Comparison of ENCODE assay signal across 8 cellular contexts in genomic region chr9:96612105-96612965, GRCh38. TPM values are rescaled to one million over a fixed set of nuclear protein-coding genes. Genes with fewer than 3 reads are reported as not detected.
A peak's percentile ranks its signal among the peaks of the same experiment; 100 is the strongest.
DNase-seq lines count a peak whose midpoint lies in the region; ATAC-seq and TF ChIP-seq lines count a peak whose summit lies in the region.

No MANE protein-coding gene starts in this region.

- H3K4me3 Mint-ChIP-seq in HFFc6 (peak overlapping the region; percentile 87), glutamatergic neuron (ENCODE audit: unreplicated experiment) (no peak overlapping the region)

- H3K4me1 Mint-ChIP-seq in HFFc6 (ENCODE audit: low read depth), result peaks cover 58% of the 10 kb centered on the region
- H3K4me1 Mint-ChIP-seq in glutamatergic neuron (ENCODE audit: low read depth, unreplicated experiment), result peaks cover 4% of the 10 kb centered on the region

- H3K36me3 Mint-ChIP-seq in HFFc6 (ENCODE audit: low read depth), result no peaks in the 10 kb centered on the region
- no peaks in the 10 kb centered on the region for H3K36me3 Mint-ChIP-seq in glutamatergic neuron (ENCODE audit: unreplicated experiment)

- H3K27ac Mint-ChIP-seq in HFFc6 (peak overlapping the region; percentile 96), glutamatergic neuron (ENCODE audit: unreplicated experiment) (peak overlapping the region; percentile 36)

- peak overlapping the region; percentile 42 for H3K4me3 ChIP-seq in psoas muscle

- H3K4me1 ChIP-seq in psoas muscle, result peaks cover 20% of the 10 kb centered on the region

- no peaks in the 10 kb centered on the region for H3K9me3 ChIP-seq in psoas muscle

- DNase-seq in HFFc6, result peak; percentile 93
- peak; percentile 18 for DNase-seq in glutamatergic neuron
- DNase-seq in psoas muscle, result peak; percentile 74 to 78
- DNase-seq in cortex of kidney (lab: John Stamatoyannopoulos, UW), result no peak
- no peak for DNase-seq in SIG-M5 treated with dmso at 0.1 percent for 504 hours (lab: John Stamatoyannopoulos, UW; ENCODE audit: unreplicated experiment)
- DNase-seq in stimulated activated CD4-positive, alpha-beta T cell treated with anti-CD3 and anti-CD28 coated beads, Interleukin-4, amount 100 ng/mL, for 4 hours, result no peak
- no peak for DNase-seq in KBM-7

- H3K27me3 Mint-ChIP-seq in HFFc6 (ENCODE audit: insufficient read depth), result no peaks in the 10 kb centered on the region
- H3K27me3 Mint-ChIP-seq in glutamatergic neuron (ENCODE audit: unreplicated experiment), result no peaks in the 10 kb centered on the region

- H3K9me3 Mint-ChIP-seq in HFFc6, result no peaks in the 10 kb centered on the region
- no peaks in the 10 kb centered on the region for H3K9me3 Mint-ChIP-seq in glutamatergic neuron (ENCODE audit: unreplicated experiment)

- TF ChIP-seq CTCF in HFFc6 (IDR thresholded peaks at IDR 0.05) (no peak), glutamatergic neuron (IDR thresholded peaks at IDR 0.05; ENCODE audit: partially characterized antibody, unreplicated experiment) (no peak), psoas muscle (IDR thresholded peaks at IDR 0.05) (no peak)

- H3K36me3 ChIP-seq in psoas muscle (ENCODE audit: insufficient read depth in 1 of 2, low read depth in 1 of 2), result no peaks in the 10 kb centered on the region

- WGBS in psoas muscle, 3 donors, result 33 to 44% (median 36%) methylated on average over 12 of the region's 12 CpGs

- peak; percentile 96 for ATAC-seq in SK-N-SH treated with all-trans-retinoic acid at 6 μM for 48 hours
- ATAC-seq in psoas muscle, result peak; percentile 90 to 98 (median 96)

- H3K27ac ChIP-seq in psoas muscle, result peak overlapping the region; percentile 72

- no peaks in the 10 kb centered on the region for H3K27me3 ChIP-seq in psoas muscle (ENCODE audit: insufficient read depth in 3 of 3, low read length in 2 of 3)

- in situ Hi-C loops in KBM-7 (cut with MboI; ENCODE audit: low pct_unique_long_range_greater_than_20kb, low sequenced_read_pairs), result no loop called here

- intact Hi-C loops in psoas muscle (cut with DNase I), result no loop called here

TF ChIP-seq in SK-N-SH treated with all-trans-retinoic acid at 6 μM for 48 hours, 23 proteins besides CTCF, POLR2A, EP300 and RAD21:
- TF ChIP-seq ESRRG (CRISPR knock-in tag; IDR thresholded peaks at IDR 0.05) (no peak), ZC3H10 (CRISPR knock-in tag; IDR thresholded peaks at IDR 0.05) (no peak), ZFP3 (CRISPR knock-in tag; IDR thresholded peaks at IDR 0.05) (peak; percentile 47; the same call in 1 of the 2 replicates), CSDC2 (CRISPR knock-in tag; IDR thresholded peaks at IDR 0.05) (no peak), TOX (CRISPR knock-in tag; IDR thresholded peaks at IDR 0.05; ENCODE audit: borderline replicate concordance) (no peak), TCF4 (CRISPR knock-in tag; IDR thresholded peaks at IDR 0.05; ENCODE audit: borderline replicate concordance) (no peak)
- TF ChIP-seq, protein P1, sequence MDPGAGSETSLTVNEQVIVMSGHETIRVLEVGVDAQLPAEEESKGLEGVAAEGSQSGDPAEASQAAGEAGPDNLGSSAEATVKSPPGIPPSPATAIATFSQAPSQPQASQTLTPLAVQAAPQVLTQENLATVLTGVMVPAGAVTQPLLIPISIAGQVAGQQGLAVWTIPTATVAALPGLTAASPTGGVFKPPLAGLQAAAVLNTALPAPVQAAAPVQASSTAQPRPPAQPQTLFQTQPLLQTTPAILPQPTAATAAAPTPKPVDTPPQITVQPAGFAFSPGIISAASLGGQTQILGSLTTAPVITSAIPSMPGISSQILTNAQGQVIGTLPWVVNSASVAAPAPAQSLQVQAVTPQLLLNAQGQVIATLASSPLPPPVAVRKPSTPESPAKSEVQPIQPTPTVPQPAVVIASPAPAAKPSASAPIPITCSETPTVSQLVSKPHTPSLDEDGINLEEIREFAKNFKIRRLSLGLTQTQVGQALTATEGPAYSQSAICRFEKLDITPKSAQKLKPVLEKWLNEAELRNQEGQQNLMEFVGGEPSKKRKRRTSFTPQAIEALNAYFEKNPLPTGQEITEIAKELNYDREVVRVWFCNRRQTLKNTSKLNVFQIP (CRISPR knock-in tag; IDR thresholded peaks at IDR 0.05; ENCODE audit: borderline replicate concordance, low read depth), result no peak

RNA-seq across cellular contexts. Expression of gene CDC14B, which starts 7.3 kb away (rescaled TPM):
- total RNA-seq in HFFc6 (2021; fragmentation: NEBNext Ultra II Directional; extraction: Animal tissue kit (Norgen Biotek cat#: 25700)), result 10 to 100 TPM; 10.7 to 14.9 (median 12.1) TPM
- 9.2 TPM for total RNA-seq in glutamatergic neuron (ENCODE audit: unreplicated experiment)
- 10 to 100 TPM in 1 of 4 donors, 1 to 10 TPM in 3; 2.1 to 10.7 (median 6.1) TPM for total RNA-seq in psoas muscle
- 1 to 10 TPM in 2 of 3 donors, under 1 TPM in 1; 0.87 to 2.6 (median 2.5) TPM for polyA plus RNA-seq in psoas muscle

RNA-seq across cellular contexts. Expression of gene PRXL2C, which starts 42.8 kb away (rescaled TPM):
- 10 to 100 TPM; 16.3 to 19.7 (median 17.8) TPM for total RNA-seq in HFFc6 (2021; fragmentation: NEBNext Ultra II Directional; extraction: Animal tissue kit (Norgen Biotek cat#: 25700))
- total RNA-seq in glutamatergic neuron (ENCODE audit: unreplicated experiment) (4.1 TPM), psoas muscle (10 to 100 TPM; 13.8 to 31.3 (median 23.5) TPM)
- polyA plus RNA-seq in psoas muscle, result 10 to 100 TPM in 2 of 3 donors, 1 to 10 TPM in 1; 6.2 to 16.9 (median 14.7) TPM

Comparison
In these comparisons a context has a peak if more than half of its experiments do, and no peak if none do; other contexts are left out.
1. DNase-seq: peak in HFFc6 (single experiment), glutamatergic neuron (single experiment) and psoas muscle (2 of 2); none in cortex of kidney (single experiment), SIG-M5 treated with dmso at 0.1 percent for 504 hours (single experiment), stimulated activated CD4-positive, alpha-beta T cell treated with anti-CD3 and anti-CD28 coated beads, Interleukin-4, amount 100 ng/mL, for 4 hours (0 of 2) and KBM-7 (single experiment).